18 cellular contexts compared by ENCODE assay signal in the genomic region with DNA sequence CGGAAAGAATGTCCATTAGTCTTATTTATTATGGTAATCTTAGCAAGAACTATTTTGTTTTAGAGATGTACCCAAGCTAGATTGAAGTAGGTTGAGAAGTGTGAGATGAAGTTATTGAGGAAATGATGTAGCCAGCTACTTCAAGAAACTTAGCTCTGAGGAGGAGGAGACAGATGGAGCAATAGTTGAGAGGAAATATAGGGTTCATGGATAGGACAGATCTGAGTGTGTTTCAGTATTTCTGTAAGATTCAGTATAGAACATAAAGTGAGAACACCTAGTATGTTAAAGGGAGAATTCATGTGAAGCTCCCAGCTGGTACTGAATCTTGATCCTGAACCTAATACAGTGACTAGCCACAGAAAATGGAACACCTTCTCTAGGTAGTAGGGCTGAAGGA. TPM values are rescaled to one million over a fixed set of nuclear protein-coding genes. Genes with fewer than 3 reads are reported as not detected.
A peak's percentile ranks its signal among the peaks of the same experiment; 100 is the strongest.
DNase-seq lines count a peak whose midpoint lies in the region; ATAC-seq and TF ChIP-seq lines count a peak whose summit lies in the region.
"Had no signal": no experiment of that assay in that cellular context is flagged by ENCODE, and none has a peak within 500 bp of the region (broad histone marks: within the 10 kb centered on the region; RNA-seq: fewer than 3 reads in every experiment).

No MANE protein-coding gene starts in this region.

- no peak overlapping the region for H3K27ac ChIP-seq in upper lobe of right lung
- H3K27ac ChIP-seq in foreskin keratinocyte, result no peak overlapping the region
- H3K27ac ChIP-seq: PC-9, SK-N-MC had no signal

- in situ Hi-C loops in ACHN (cut with HindIII; ENCODE audit: low pct_ligation_motif_present, low pct_unique_long_range_greater_than_20kb, low sequenced_read_pairs), result no loop called here

- peaks cover 6% of the 10 kb centered on the region for H3K4me1 ChIP-seq in upper lobe of right lung
- peaks cover 12% of the 10 kb centered on the region for H3K4me1 ChIP-seq in foreskin keratinocyte
- H3K4me1 ChIP-seq: Caco-2 had no signal

- H3K27me3 ChIP-seq in upper lobe of right lung (no peaks in the 10 kb centered on the region), foreskin keratinocyte (no peaks in the 10 kb centered on the region)

- no peak overlapping the region for H3K4me3 ChIP-seq in upper lobe of right lung
- H3K4me3 ChIP-seq: PC-9, SK-N-MC had no signal

- intact Hi-C loops in upper lobe of right lung (cut with DNase I), result no loop called here

- TF ChIP-seq CTCF in upper lobe of right lung (IDR thresholded peaks at IDR 0.05) (no peak), foreskin keratinocyte (conservative IDR thresholded peaks at IDR 0.05) (no peak)

- DNase-seq in SIG-M5 treated with dmso at 0.1 percent for 504 hours (lab: John Stamatoyannopoulos, UW; ENCODE audit: unreplicated experiment) (peak; percentile 66), SIG-M5 (lab: John Stamatoyannopoulos, UW) (no peak), SKM-1 (lab: John Stamatoyannopoulos, UW; ENCODE audit: unreplicated experiment) (peak; percentile 35), iris pigment epithelial cell (ENCODE audit: low read depth) (peak; percentile 63), upper lobe of right lung (no peak), ACHN (no peak), foreskin keratinocyte (no peak), NCI-H82 (lab: John Stamatoyannopoulos, UW) (no peak)
- DNase-seq: 8988T, C1 segment of cervical spinal cord, Caco-2, HCEC 1CT, NCI-H1092, NCI-H1694, NCI-H345, NCI-H69, PC-9 had no signal

- peaks cover 22% of the 10 kb centered on the region for H3K36me3 ChIP-seq in upper lobe of right lung

- H3K9me3 ChIP-seq in upper lobe of right lung, result no peaks in the 10 kb centered on the region
- H3K9me3 ChIP-seq: Caco-2 had no signal

- peak; percentile 43 for ATAC-seq in upper lobe of right lung
- no peak for ATAC-seq in foreskin keratinocyte

RNA-seq across cellular contexts. Expression of a gene that starts 28.9 kb away (rescaled TPM):
- total RNA-seq in upper lobe of right lung (36.0 TPM), foreskin keratinocyte (29.9 and 30.4 TPM in 2 replicates)
- 10.4 and 12.6 TPM in 2 replicates for polyA plus RNA-seq in foreskin keratinocyte

Comparison
In these comparisons a context has a peak if more than half of its experiments do, and no peak if none do; other contexts are left out.
1. DNase-seq: peak in SIG-M5 treated with dmso at 0.1 percent for 504 hours (single experiment), SKM-1 (single experiment) and iris pigment epithelial cell (single experiment); none in SIG-M5 (single experiment), upper lobe of right lung (single experiment), ACHN (single experiment), foreskin keratinocyte (0 of 2) and NCI-H82 (single experiment).